In genomic region chr20:9409981-9410380, GRCh38 we compare ENCODE assay signal across 12 cellular contexts.
DNase-seq lines count a peak whose midpoint lies in the region; ATAC-seq and TF ChIP-seq lines count a peak whose summit lies in the region.
"Had no signal": no experiment of that assay in that cellular context is flagged by ENCODE, and none has a peak within 500 bp of the region (broad histone marks: within the 10 kb centered on the region; RNA-seq: fewer than 3 reads in every experiment).

No MANE protein-coding gene starts in this region.

- H3K27ac ChIP-seq in IMR-90 (ENCODE audit: insufficient read depth, low read length), result no peak overlapping the region
- H3K27ac ChIP-seq in mesendoderm (ENCODE audit: low read depth, low read length), result no peak overlapping the region

- H3K18ac ChIP-seq in IMR-90 (ENCODE audit: low read depth, low read length) (no peak overlapping the region), mesendoderm (ENCODE audit: low read length) (no peak overlapping the region)

- POLR2A ChIA-PET in IMR-90 (lab: Charles Lee; ENCODE audit: unreplicated experiment), result no interaction called here

- H3K9ac ChIP-seq in IMR-90 (ENCODE audit: low read depth, low read length) (no peak overlapping the region), mesendoderm (ENCODE audit: low read length) (no peak overlapping the region)

- H2AK5ac ChIP-seq in IMR-90 (ENCODE audit: low read depth, low read length) (no peak overlapping the region), mesendoderm (ENCODE audit: low read length) (no peak overlapping the region)

- H2BK120ac ChIP-seq in IMR-90 (ENCODE audit: low read depth, low read length) (no peak overlapping the region), mesendoderm (ENCODE audit: low read depth, low read length) (no peak overlapping the region)

- no peak overlapping the region for H2AFZ ChIP-seq in IMR-90 (replicated peaks; ENCODE audit: low read length, poor library complexity)

- H3K9me1 ChIP-seq in IMR-90 (ENCODE audit: insufficient read depth, low read length), result no peaks in the 10 kb centered on the region

- TF ChIP-seq CTCF in AG09309 (IDR thresholded peaks at IDR 0.05; ENCODE audit: control insufficient read depth, insufficient read depth, low read depth, low read length, missing control alignments) (no peak), IMR-90 (conservative IDR thresholded peaks at IDR 0.05; ENCODE audit: low read depth, low read length) (no peak), cardiac fibroblast (IDR thresholded peaks at IDR 0.05; ENCODE audit: low read depth, low read length) (no peak), mucosa of descending colon (IDR thresholded peaks at IDR 0.05) (no peak)

- CTCF ChIA-PET in IMR-90 (lab: Yijun Ruan, JAX), result interaction anchor here (0.9 kb wide), 1 partner anchor 200 kb away, joined by 5 read pairs; no protein-coding TSS in a partner anchor

- H4K91ac ChIP-seq in IMR-90 (ENCODE audit: insufficient read depth, low read depth, low read length), result no peak overlapping the region

- H2BK20ac ChIP-seq in IMR-90 (ENCODE audit: low read depth, low read length), result no peak overlapping the region

- H3K4me2 ChIP-seq in IMR-90 (ENCODE audit: low read depth, low read length) (no peak overlapping the region), mesendoderm (ENCODE audit: low read length) (no peak overlapping the region)

- intact Hi-C loops in IMR-90 (cut with micrococcal nuclease) (no loop called here), mucosa of descending colon (cut with DNase I, micrococcal nuclease) (loop anchor here (2.0 to 5.0 kb wide), 2 partner anchors 201 to 202 kb away; no protein-coding TSS in a partner anchor)

- no peak overlapping the region; a peak in 1 of 4 replicates for H4K8ac ChIP-seq in IMR-90 (ENCODE audit: low read depth in 2 of 2, low read length in 2 of 2)
- no peak overlapping the region for H4K8ac ChIP-seq in mesendoderm (ENCODE audit: low read depth, low read length)

- H3K79me2 ChIP-seq in mesendoderm (ENCODE audit: control insufficient read depth, insufficient read depth, low read length), result no peaks in the 10 kb centered on the region

- H4K20me1 ChIP-seq in IMR-90 (ENCODE audit: insufficient read depth, low read length), result no peaks in the 10 kb centered on the region

- H3K36me3 ChIP-seq in IMR-90 (ENCODE audit: control insufficient read depth, insufficient read depth, low read length) (peaks cover 9% of the 10 kb centered on the region), mesendoderm (ENCODE audit: control insufficient read depth, insufficient read depth, low read length) (no peaks in the 10 kb centered on the region), mucosa of descending colon (ENCODE audit: low read depth) (no peaks in the 10 kb centered on the region)

- DNase-seq in AG09309 (ENCODE audit: low read depth) (peak; percentile 21), IMR-90 (peak; percentile 94), cardiac fibroblast (ENCODE audit: low read depth in 2 of 2) (peak; percentile 28 to 83), mesendoderm (peak; percentile 67), NK-92 (lab: John Stamatoyannopoulos, UW; ENCODE audit: unreplicated experiment) (no peak), mucosa of descending colon (no peak), mesenteric fat pad (ENCODE audit: low spot score) (no peak)
- DNase-seq: activated naive CD4-positive, alpha-beta T cell treated with anti-CD3 and anti-CD28 coated beads, Interleukin-2, amount 50 U/mL, for 16 hours; NCI-H1436; NCI-H526; stimulated activated naive CD8-positive, alpha-beta T cell treated with anti-CD3 and anti-CD28 coated beads, Interleukin-15, Interleukin-2, amounts not matched to agents 100 U/mL and 50 U/mL, for 24 hours had no signal

- H3K79me1 ChIP-seq in IMR-90 (ENCODE audit: low read depth in 1 of 2, low read length in 2 of 2) (no peaks in the 10 kb centered on the region), mesendoderm (ENCODE audit: low read length) (no peaks in the 10 kb centered on the region)

- H2BK5ac ChIP-seq in IMR-90 (ENCODE audit: low read depth, low read length, poor library complexity, severe bottlenecking) (peak overlapping the region; percentile 72), mesendoderm (ENCODE audit: low read length) (no peak overlapping the region)

- peaks cover 8% of the 10 kb centered on the region for H3K4me1 ChIP-seq in IMR-90 (ENCODE audit: control insufficient read depth, insufficient read depth, low read length)
- no peaks in the 10 kb centered on the region for H3K4me1 ChIP-seq in mesendoderm (ENCODE audit: control insufficient read depth, low read depth, low read length)
- no peaks in the 10 kb centered on the region for H3K4me1 ChIP-seq in mucosa of descending colon (ENCODE audit: low read depth)

- H2BK15ac ChIP-seq in IMR-90 (ENCODE audit: low read depth, low read length) (no peak overlapping the region), mesendoderm (replicated peaks; ENCODE audit: low read depth) (no peak overlapping the region)

- H2AK9ac ChIP-seq in IMR-90 (replicated peaks; ENCODE audit: low read depth, low read length, poor library complexity), result no peak overlapping the region

- H3K23ac ChIP-seq in IMR-90 (ENCODE audit: low read depth, low read length) (no peak overlapping the region; the same call in 1 of the 2 replicates), mesendoderm (ENCODE audit: low read length) (no peak overlapping the region)

- H3K9me3 ChIP-seq in IMR-90 (ENCODE audit: control insufficient read depth, insufficient read depth, low read length), result no peaks in the 10 kb centered on the region
- H3K9me3 ChIP-seq in mucosa of descending colon, result no peaks in the 10 kb centered on the region

- H3K56ac ChIP-seq in IMR-90 (ENCODE audit: extremely low read depth, insufficient read depth, low read length), result no peak overlapping the region
- no peak overlapping the region for H3K56ac ChIP-seq in mesendoderm (ENCODE audit: low read length)

- dilution Hi-C loops in IMR-90 (cut with HindIII; ENCODE audit: low sequenced_read_pairs, unreplicated experiment), result no loop called here

- H3K14ac ChIP-seq in IMR-90 (replicated peaks; ENCODE audit: low read depth, low read length), result no peak overlapping the region

- H3K4ac ChIP-seq in IMR-90 (ENCODE audit: low read depth, low read length) (no peak overlapping the region), mesendoderm (ENCODE audit: low read depth, low read length) (no peak overlapping the region)

- in situ Hi-C loops in IMR-90 (cut with MboI; ENCODE audit: low sequenced_read_pairs), result loop anchor here (5.0 to 25.0 kb wide), 2 partner anchors 197 to 502 kb away; no protein-coding TSS in a partner anchor

- no peaks in the 10 kb centered on the region for H3K27me3 ChIP-seq in IMR-90 (ENCODE audit: control insufficient read depth, insufficient read depth, low read length)
- no peaks in the 10 kb centered on the region for H3K27me3 ChIP-seq in mesendoderm (ENCODE audit: insufficient read depth, low read length, poor library complexity)

- no peak for TF ChIP-seq RAD21 in IMR-90 (IDR thresholded peaks at IDR 0.05; ENCODE audit: low read length)

- no peak for TF ChIP-seq POLR2A in IMR-90 (IDR thresholded peaks at IDR 0.05; ENCODE audit: low read depth, low read length)

- no peak overlapping the region for H3K4me3 ChIP-seq in AG09309 (ENCODE audit: control insufficient read depth, low read depth, low read length)
- H3K4me3 ChIP-seq in IMR-90 (ENCODE audit: insufficient read depth, low read depth, low read length), result no peak overlapping the region
- no peak overlapping the region for H3K4me3 ChIP-seq in cardiac fibroblast (replicated peaks in 1 of 2; ENCODE audit: low read depth in 2 of 2, low read length in 2 of 2)
- H3K4me3 ChIP-seq in mesendoderm (ENCODE audit: low read length), result no peak overlapping the region
- H3K4me3 ChIP-seq in mucosa of descending colon, result no peak overlapping the region

- BruUV-seq in IMR-90 (replicated peaks; lab: Mats Ljungman, UMichigan), result no TSS peak

- ATAC-seq in IMR-90 (ENCODE audit: low read depth) (peak; percentile 88), mucosa of descending colon (no peak), esophagus mucosa (no peak)
- ATAC-seq: stimulated activated naive CD8-positive, alpha-beta T cell treated with anti-CD3 and anti-CD28 coated beads, Interleukin-15, Interleukin-2, amounts not matched to agents 100 U/mL and 50 U/mL, for 24 hours had no signal

- no CpG with 5 or more reads among the region's 2 CpGs for WGBS in IMR-90 (ENCODE audit: extremely low coverage in 2 of 2, insufficient read length in 1 of 2), 2 experiments
- no CpG with 5 or more reads among the region's 2 CpGs for WGBS in mesendoderm (ENCODE audit: extremely low coverage, insufficient coverage, low lambda C conversion rate)

- H4K5ac ChIP-seq in IMR-90 (ENCODE audit: low read depth, low read length) (no peak overlapping the region), mesendoderm (ENCODE audit: low read length) (no peak overlapping the region)

TF ChIP-seq in IMR-90, 13 proteins besides CTCF, POLR2A, EP300 and RAD21:
- TF ChIP-seq CEBPB (IDR thresholded peaks at IDR 0.05; ENCODE audit: low read depth, low read length) (no peak), MAZ (IDR thresholded peaks at IDR 0.05; ENCODE audit: borderline replicate concordance, low read depth, low read length) (no peak), RFX5 (IDR thresholded peaks at IDR 0.05; ENCODE audit: low read depth, low read length) (no peak), USF2 (IDR thresholded peaks at IDR 0.05; ENCODE audit: low read depth, low read length) (no peak), ELK1 (IDR thresholded peaks at IDR 0.05; ENCODE audit: borderline replicate concordance, low read depth, low read length) (no peak), CHD1 (IDR thresholded peaks at IDR 0.05; ENCODE audit: low read depth, low read length) (no peak), NFE2L2 (IDR thresholded peaks at IDR 0.05; ENCODE audit: low read depth, low read length) (no peak), BHLHE40 (IDR thresholded peaks at IDR 0.05; ENCODE audit: low read depth, low read length) (no peak)

Comparison
In these comparisons a context has a peak if more than half of its experiments do, and no peak if none do; other contexts are left out.
1. DNase-seq: peak in AG09309 (single experiment), IMR-90 (single experiment), cardiac fibroblast (2 of 2) and mesendoderm (single experiment); none in NK-92 (single experiment), mucosa of descending colon (0 of 3) and mesenteric fat pad (single experiment).